Comparison of ENCODE assay signal across 8 cellular contexts in genomic region chr11:61532136-61533038, GRCh38. TPM values are rescaled to one million over a fixed set of nuclear protein-coding genes. Genes with fewer than 3 reads are reported as not detected.
A peak's percentile ranks its signal among the peaks of the same experiment; 100 is the strongest.
DNase-seq lines count a peak whose midpoint lies in the region; ATAC-seq and TF ChIP-seq lines count a peak whose summit lies in the region.

No MANE protein-coding gene starts in this region.

- intact Hi-C loops in spleen (cut with DNase I; ENCODE audit: low total_unique reads): no loop called here

- H3K27me3 ChIP-seq in spleen (replicated peaks in 1 of 7): peaks cover 0 to 39% (median 0%) of the 10 kb centered on the region in 7 donors

- WGBS in spleen, 5 donors: 59 to 82% (median 74%) methylated on average over 9 to 10 of the region's 10 CpGs

- no peaks in the 10 kb centered on the region for H3K4me1 ChIP-seq in spleen

- H3K4me3 ChIP-seq in fibroblast of the aortic adventitia (ENCODE audit: low read depth, low read length): no peak overlapping the region
- H3K4me3 ChIP-seq in spleen: no peak overlapping the region

- TF ChIP-seq CTCF in GM20000 (IDR thresholded peaks at IDR 0.05; ENCODE audit: extremely low read depth, missing control alignments) (peak; percentile 88), fibroblast of the aortic adventitia (IDR thresholded peaks at IDR 0.05; ENCODE audit: insufficient read depth, low read length) (peak; percentile 92), spleen (IDR thresholded peaks at IDR 0.05 in 8 of 11, conservative IDR thresholded peaks at IDR 0.05 in 3 of 11) (peak in 9 of 11 experiments; percentile 46 to 86 (median 71))

- no peak for ATAC-seq in HG03039 (IDR thresholded peaks at IDR 0.05; ENCODE audit: unreplicated experiment)
- ATAC-seq in GM19023 (IDR thresholded peaks at IDR 0.05; ENCODE audit: unreplicated experiment): no peak

- DNase-seq in AG20443 (ENCODE audit: low spot score) (peak; percentile 75), GM20000 (ENCODE audit: low spot score) (peak; percentile 84), NCI-H69 (lab: John Stamatoyannopoulos, UW) (peak; percentile 82), fibroblast of the aortic adventitia (ENCODE audit: low read depth) (peak; percentile 23), spleen (no peak)
- peak; percentile 43 for DNase-seq in activated CD8-positive, alpha-beta memory T cell treated with anti-CD3 and anti-CD28 coated beads, Interleukin-2, amount 50 U/mL, for 4 hours

- no peaks in the 10 kb centered on the region for H3K36me3 ChIP-seq in spleen

- TF ChIP-seq POLR2A in spleen (IDR thresholded peaks at IDR 0.05): no peak

- no peaks in the 10 kb centered on the region for H3K9me3 ChIP-seq in spleen

- H3K27ac ChIP-seq in spleen: no peak overlapping the region

RNA-seq across cellular contexts. Expression of gene LRRC10B, which starts 23.8 kb away (rescaled TPM):
- total RNA-seq in fibroblast of the aortic adventitia (ENCODE audit: low replicate concordance) (0.27 TPM in 1 of 2 replicates, not detected in the other), spleen (under 1 TPM in 3 of 7 donors, not detected in 4; 0.27 to 0.37 (median 0.35) TPM)
- polyA plus RNA-seq in spleen: under 1 TPM; 0.28 to 0.82 (median 0.32) TPM

RNA-seq across cellular contexts. Expression of gene SYT7, which starts 48.5 kb away (rescaled TPM):
- total RNA-seq in fibroblast of the aortic adventitia (ENCODE audit: low replicate concordance) (7.0 and 112 TPM in 2 replicates), spleen (1 to 10 TPM; 1.1 to 5.3 (median 3.3) TPM)
- polyA plus RNA-seq in spleen: under 1 TPM; 0.14 to 0.48 (median 0.43) TPM
